15 cellular contexts compared by ENCODE assay signal in genomic region chr3:62562017-62562416, GRCh38.
A peak's percentile ranks its signal among the peaks of the same experiment; 100 is the strongest.
DNase-seq lines count a peak whose midpoint lies in the region; FAIRE-seq and TF ChIP-seq lines count a peak whose summit lies in the region.
"Had no signal": no experiment of that assay in that cellular context is flagged by ENCODE, and none has a peak within 500 bp of the region (broad histone marks: within the 10 kb centered on the region; RNA-seq: fewer than 3 reads in every experiment).

No MANE protein-coding gene starts in this region.

- H3K9me3 ChIP-seq in astrocyte (ENCODE audit: insufficient read depth, low read depth, low read length) (no peaks in the 10 kb centered on the region), Caco-2 (no peaks in the 10 kb centered on the region), tibial nerve (no peaks in the 10 kb centered on the region)
- H3K9me3 ChIP-seq: sigmoid colon had no signal

- POLR2A ChIA-PET in Caco-2 (lab: Charles Lee), result no interaction called here

- FAIRE-seq in astrocyte (lab: Jason Lieb, UNC), result no peak

- peak overlapping the region; percentile 46 for H3K4me2 ChIP-seq in astrocyte (ENCODE audit: low read length)
- H3K4me2 ChIP-seq: hepatocyte had no signal

- 29 to 38% methylated on average over 2 of the region's 2 CpGs for WGBS in tibial nerve, 2 donors

- no peak overlapping the region for H3K9ac ChIP-seq in astrocyte (ENCODE audit: low read length)

- no peaks in the 10 kb centered on the region for H3K36me3 ChIP-seq in astrocyte (ENCODE audit: insufficient read depth, low read length)
- H3K36me3 ChIP-seq in Caco-2 (ENCODE audit: control insufficient read depth, insufficient read depth, low read length), result no peaks in the 10 kb centered on the region
- H3K36me3 ChIP-seq in tibial nerve, result no peaks in the 10 kb centered on the region
- H3K36me3 ChIP-seq: sigmoid colon had no signal

- H3K4me1 ChIP-seq in astrocyte (ENCODE audit: insufficient read depth, low read length), result peaks cover 20% of the 10 kb centered on the region
- no peaks in the 10 kb centered on the region for H3K4me1 ChIP-seq in Caco-2
- H3K4me1 ChIP-seq in tibial nerve, result no peaks in the 10 kb centered on the region
- H3K4me1 ChIP-seq: sigmoid colon had no signal

- intact Hi-C loops in Caco-2 (cut with micrococcal nuclease; ENCODE audit: unreplicated experiment), result no loop called here

- H3K27ac ChIP-seq in astrocyte (ENCODE audit: low read depth, low read length) (peak overlapping the region; percentile 53), tibial nerve (no peak overlapping the region)
- H3K27ac ChIP-seq: hepatocyte, sigmoid colon, SK-N-MC, VCaP had no signal

- TF ChIP-seq CTCF in HFF-Myc (IDR thresholded peaks at IDR 0.05; ENCODE audit: low read depth, low read length, missing control alignments), result no peak
- no peak for TF ChIP-seq CTCF in astrocyte (IDR thresholded peaks at IDR 0.05; ENCODE audit: insufficient read depth, low read depth, low read length)
- no peak for TF ChIP-seq CTCF in Caco-2 (IDR thresholded peaks at IDR 0.05; ENCODE audit: insufficient read depth in 1 of 2, low read depth in 1 of 2, low read length in 1 of 2, severe bottlenecking in 1 of 2, unreplicated experiment in 1 of 2)
- TF ChIP-seq CTCF in tibial nerve (IDR thresholded peaks at IDR 0.05), result no peak
- TF ChIP-seq CTCF in endothelial cell (IDR thresholded peaks at IDR 0.05; ENCODE audit: unreplicated experiment), result no peak

- H3K36me3 Mint-ChIP-seq in astrocyte (ENCODE audit: low read depth, unreplicated experiment) (no peaks in the 10 kb centered on the region), Caco-2 (ENCODE audit: insufficient read depth, unreplicated experiment) (no peaks in the 10 kb centered on the region), endothelial cell (ENCODE audit: low read depth, unreplicated experiment) (no peaks in the 10 kb centered on the region)
- H3K36me3 Mint-ChIP-seq: activated naive CD8-positive, alpha-beta T cell treated with anti-CD3 and anti-CD28 coated beads, Interleukin-2, amount 10 ng/mL, durations not matched to agents 7 days and 5 days had no signal

- no peaks in the 10 kb centered on the region for H3K27me3 ChIP-seq in astrocyte (ENCODE audit: insufficient read depth, low read length)
- H3K27me3 ChIP-seq in Caco-2 (replicated peaks; ENCODE audit: control insufficient read depth, insufficient read depth, low read length), result no peaks in the 10 kb centered on the region
- H3K27me3 ChIP-seq in tibial nerve, result no peaks in the 10 kb centered on the region
- H3K27me3 ChIP-seq: hepatocyte had no signal

- no TSS peak for BruUV-seq in Caco-2 (replicated peaks; lab: Mats Ljungman, UMichigan)

- H3K4me3 ChIP-seq in HFF-Myc (replicated peaks; ENCODE audit: low read depth, low read length) (no peak overlapping the region), astrocyte (ENCODE audit: insufficient read depth, low read depth, low read length) (no peak overlapping the region), Caco-2 (ENCODE audit: low read depth, low read length) (no peak overlapping the region), tibial nerve (no peak overlapping the region)
- H3K4me3 ChIP-seq: hepatocyte, sigmoid colon, SK-N-MC had no signal

- no peaks in the 10 kb centered on the region for H3K9me3 Mint-ChIP-seq in astrocyte (ENCODE audit: unreplicated experiment)
- H3K9me3 Mint-ChIP-seq in Caco-2 (ENCODE audit: unreplicated experiment), result no peaks in the 10 kb centered on the region
- no peaks in the 10 kb centered on the region for H3K9me3 Mint-ChIP-seq in endothelial cell (ENCODE audit: unreplicated experiment)
- H3K9me3 Mint-ChIP-seq: activated naive CD8-positive, alpha-beta T cell treated with anti-CD3 and anti-CD28 coated beads, Interleukin-2, amount 10 ng/mL, durations not matched to agents 7 days and 5 days had no signal

- H3K4me1 Mint-ChIP-seq in astrocyte (ENCODE audit: low read depth, unreplicated experiment) (peaks cover 32% of the 10 kb centered on the region), Caco-2 (ENCODE audit: low read depth, unreplicated experiment) (no peaks in the 10 kb centered on the region), endothelial cell (ENCODE audit: unreplicated experiment) (peaks cover 3% of the 10 kb centered on the region)
- H3K4me1 Mint-ChIP-seq: activated naive CD8-positive, alpha-beta T cell treated with anti-CD3 and anti-CD28 coated beads, Interleukin-2, amount 10 ng/mL, durations not matched to agents 7 days and 5 days had no signal

- no peaks in the 10 kb centered on the region for H3K79me2 ChIP-seq in astrocyte (ENCODE audit: insufficient read depth, low read length)
- H3K79me2 ChIP-seq: hepatocyte had no signal

- DNase-seq in HFF-Myc (ENCODE audit: extremely low read depth, low read depth), result peak; percentile 33
- peak; percentile 88 for DNase-seq in astrocyte (ENCODE audit: low read depth)
- peak; percentile 30 for DNase-seq in foreskin melanocyte
- DNase-seq in Caco-2, result no peak
- no peak for DNase-seq in GF-D8 (lab: John Stamatoyannopoulos, UW)
- DNase-seq in tibial nerve (ENCODE audit: low spot score in 2 of 2), result no peak
- no peak for DNase-seq in endothelial cell (ENCODE audit: low spot score)
- DNase-seq: activated CD8-positive, alpha-beta memory T cell treated with anti-CD3 and anti-CD28 coated beads, Interleukin-2, amount 50 U/mL, for 48 hours; activated naive CD8-positive, alpha-beta T cell treated with anti-CD3 and anti-CD28 coated beads, Interleukin-2, amount 10 ng/mL, durations not matched to agents 7 days and 5 days; left ventricle myocardium superior; NCI-H146; sigmoid colon had no signal

- CTCF ChIA-PET in Caco-2 (lab: Charles Lee), result no interaction called here

- H3K27me3 Mint-ChIP-seq in astrocyte (ENCODE audit: low read depth, unreplicated experiment), result no peaks in the 10 kb centered on the region
- peaks cover 2% of the 10 kb centered on the region for H3K27me3 Mint-ChIP-seq in Caco-2 (ENCODE audit: insufficient read depth, unreplicated experiment)
- H3K27me3 Mint-ChIP-seq in endothelial cell (ENCODE audit: unreplicated experiment), result peaks cover 2% of the 10 kb centered on the region
- H3K27me3 Mint-ChIP-seq: activated naive CD8-positive, alpha-beta T cell treated with anti-CD3 and anti-CD28 coated beads, Interleukin-2, amount 10 ng/mL, durations not matched to agents 7 days and 5 days had no signal

- no peak overlapping the region for H2AFZ ChIP-seq in astrocyte (ENCODE audit: low read depth, low read length)
- H2AFZ ChIP-seq: hepatocyte had no signal

- no peaks in the 10 kb centered on the region for H4K20me1 ChIP-seq in astrocyte (ENCODE audit: insufficient read depth, low read length)

- no peak for TF ChIP-seq POLR2A in tibial nerve (IDR thresholded peaks at IDR 0.05)

- H3K4me3 Mint-ChIP-seq in astrocyte (ENCODE audit: unreplicated experiment) (no peak overlapping the region), Caco-2 (ENCODE audit: unreplicated experiment) (no peak overlapping the region), endothelial cell (ENCODE audit: unreplicated experiment) (no peak overlapping the region)
- H3K4me3 Mint-ChIP-seq: activated naive CD8-positive, alpha-beta T cell treated with anti-CD3 and anti-CD28 coated beads, Interleukin-2, amount 10 ng/mL, durations not matched to agents 7 days and 5 days had no signal

- H3K27ac Mint-ChIP-seq in astrocyte (ENCODE audit: unreplicated experiment), result peak overlapping the region; percentile 78
- H3K27ac Mint-ChIP-seq in Caco-2 (ENCODE audit: unreplicated experiment), result no peak overlapping the region
- H3K27ac Mint-ChIP-seq in endothelial cell (ENCODE audit: unreplicated experiment), result no peak overlapping the region
- H3K27ac Mint-ChIP-seq: activated naive CD8-positive, alpha-beta T cell treated with anti-CD3 and anti-CD28 coated beads, Interleukin-2, amount 10 ng/mL, durations not matched to agents 7 days and 5 days had no signal

- no peak for TF ChIP-seq EP300 in tibial nerve (IDR thresholded peaks at IDR 0.05)

Comparison
In these comparisons a context has a peak if more than half of its experiments do, and no peak if none do; other contexts are left out.
1. DNase-seq: peak in HFF-Myc (single experiment), astrocyte (single experiment) and foreskin melanocyte (single experiment); none in Caco-2 (0 of 2), GF-D8 (single experiment), tibial nerve (0 of 2) and endothelial cell (single experiment).